18 cellular contexts compared by ENCODE assay signal in genomic region chr6:43248107-43248506, GRCh38. TPM values are rescaled to one million over a fixed set of nuclear protein-coding genes. Genes with fewer than 3 reads are reported as not detected.
A peak's percentile ranks its signal among the peaks of the same experiment; 100 is the strongest.
DNase-seq lines count a peak whose midpoint lies in the region; ATAC-seq and TF ChIP-seq lines count a peak whose summit lies in the region.
"Had no signal": no experiment of that assay in that cellular context is flagged by ENCODE, and none has a peak within 500 bp of the region (broad histone marks: within the 10 kb centered on the region; RNA-seq: fewer than 3 reads in every experiment).

No MANE protein-coding gene starts in this region.

- DNase-seq in activated naive CD4-positive, alpha-beta T cell treated with anti-CD3 and anti-CD28 coated beads, Interleukin-2, amount 50 U/mL, for 16 hours, result no peak
- DNase-seq in activated T-helper 2 cell treated with anti-CD3 and anti-CD28 coated beads, Interferon-gamma antibody, Interleukin-2, Interleukin-4, amounts not matched to agents 10 μg/mL and 5 μg/mL and 100 μg/mL, durations not matched to agents 14 hours and 24 hours and 36 hours (ENCODE audit: low spot score), result no peak
- DNase-seq in stimulated activated naive B cell treated with anti-CD40 and anti-IgM and Interleukin-4, amounts not matched to agents 10 μg/mL and 1 μg/mL and 100 μg/mL, for 72 hours, result no peak
- DNase-seq in NCI-H748 treated with DMSO at 0.1 percent for 48 hours (lab: John Stamatoyannopoulos, UW), result no peak
- DNase-seq in thyroid gland, result no peak
- no peak for DNase-seq in NCI-H146 treated with DMSO at 0.1 percent for 48 hours (lab: John Stamatoyannopoulos, UW; ENCODE audit: unreplicated experiment)
- DNase-seq: cerebellar nuclear complex; DMS79 treated with DMSO at 0.1 percent for 48 hours; esophagus squamous epithelium; GM23248; midbrain; NCI-H1417; SIG-M5; stimulated activated CD4-positive, alpha-beta T cell treated with anti-CD3 and anti-CD28 coated beads, Interleukin-2, amount 100 ng/mL, for 48 hours; stimulated activated naive CD4-positive, alpha-beta T cell treated with Interleukin-2 at 50 U/mL for 16 hours had no signal

- H3K4me1 Mint-ChIP-seq in activated naive CD4-positive, alpha-beta T cell treated with anti-CD3 and anti-CD28 coated beads, Interleukin-2, amount 50 U/mL, for 24 hours, result peaks cover 24% of the 10 kb centered on the region
- H3K4me1 Mint-ChIP-seq in activated T-helper 2 cell treated with anti-CD3 and anti-CD28 coated beads, Interferon-gamma antibody, Interleukin-2, Interleukin-4, amounts not matched to agents 10 μg/mL and 5 μg/mL and 100 μg/mL, durations not matched to agents 14 hours and 24 hours and 36 hours (ENCODE audit: low read depth), result peaks cover 28% of the 10 kb centered on the region
- H3K4me1 Mint-ChIP-seq in stimulated activated naive B cell treated with anti-CD40 and anti-IgM and Interleukin-4, amounts not matched to agents 10 μg/mL and 1 μg/mL and 100 μg/mL, for 72 hours, result peaks cover 17 to 31% of the 10 kb centered on the region in 2 donors

- intact Hi-C loops in activated T-helper 2 cell treated with anti-CD3 and anti-CD28 coated beads, Interferon-gamma antibody, Interleukin-2, Interleukin-4, amounts not matched to agents 10 μg/mL and 5 μg/mL and 100 μg/mL, durations not matched to agents 14 hours and 24 hours and 36 hours (cut with micrococcal nuclease), result no loop called here
- intact Hi-C loops in thyroid gland (cut with DNase I), result no loop called here

- peaks cover 3% of the 10 kb centered on the region for H3K27me3 ChIP-seq in thyroid gland

- no peak for ATAC-seq in stimulated activated naive B cell treated with anti-CD40 and anti-IgM and Interleukin-4, amounts not matched to agents 10 μg/mL and 1 μg/mL and 100 μg/mL, for 72 hours (replicated peaks)

- H3K27me3 Mint-ChIP-seq in activated naive CD4-positive, alpha-beta T cell treated with anti-CD3 and anti-CD28 coated beads, Interleukin-2, amount 50 U/mL, for 24 hours, result peaks cover 9% of the 10 kb centered on the region
- peaks cover 19% of the 10 kb centered on the region for H3K27me3 Mint-ChIP-seq in activated T-helper 2 cell treated with anti-CD3 and anti-CD28 coated beads, Interferon-gamma antibody, Interleukin-2, Interleukin-4, amounts not matched to agents 10 μg/mL and 5 μg/mL and 100 μg/mL, durations not matched to agents 14 hours and 24 hours and 36 hours (ENCODE audit: low read depth)
- peaks cover 20 to 30% of the 10 kb centered on the region in 2 donors for H3K27me3 Mint-ChIP-seq in stimulated activated naive B cell treated with anti-CD40 and anti-IgM and Interleukin-4, amounts not matched to agents 10 μg/mL and 1 μg/mL and 100 μg/mL, for 72 hours

- 62 to 76% methylated on average over 3 of the region's 3 CpGs for WGBS in thyroid gland, 2 donors

- H3K36me3 ChIP-seq in thyroid gland, result no peaks in the 10 kb centered on the region
- H3K36me3 ChIP-seq: esophagus squamous epithelium had no signal

- no peaks in the 10 kb centered on the region for H3K9me3 Mint-ChIP-seq in activated naive CD4-positive, alpha-beta T cell treated with anti-CD3 and anti-CD28 coated beads, Interleukin-2, amount 50 U/mL, for 24 hours
- H3K9me3 Mint-ChIP-seq in activated T-helper 2 cell treated with anti-CD3 and anti-CD28 coated beads, Interferon-gamma antibody, Interleukin-2, Interleukin-4, amounts not matched to agents 10 μg/mL and 5 μg/mL and 100 μg/mL, durations not matched to agents 14 hours and 24 hours and 36 hours, result no peaks in the 10 kb centered on the region
- no peaks in the 10 kb centered on the region for H3K9me3 Mint-ChIP-seq in stimulated activated naive B cell treated with anti-CD40 and anti-IgM and Interleukin-4, amounts not matched to agents 10 μg/mL and 1 μg/mL and 100 μg/mL, for 72 hours

- no peak overlapping the region for H3K27ac ChIP-seq in thyroid gland
- H3K27ac ChIP-seq: GM23248 had no signal

- H3K27ac Mint-ChIP-seq in activated naive CD4-positive, alpha-beta T cell treated with anti-CD3 and anti-CD28 coated beads, Interleukin-2, amount 50 U/mL, for 24 hours, result no peak overlapping the region
- H3K27ac Mint-ChIP-seq in activated T-helper 2 cell treated with anti-CD3 and anti-CD28 coated beads, Interferon-gamma antibody, Interleukin-2, Interleukin-4, amounts not matched to agents 10 μg/mL and 5 μg/mL and 100 μg/mL, durations not matched to agents 14 hours and 24 hours and 36 hours, result no peak overlapping the region
- H3K27ac Mint-ChIP-seq in stimulated activated naive B cell treated with anti-CD40 and anti-IgM and Interleukin-4, amounts not matched to agents 10 μg/mL and 1 μg/mL and 100 μg/mL, for 72 hours, result no peak overlapping the region

- H3K36me3 Mint-ChIP-seq in activated naive CD4-positive, alpha-beta T cell treated with anti-CD3 and anti-CD28 coated beads, Interleukin-2, amount 50 U/mL, for 24 hours, result no peaks in the 10 kb centered on the region
- no peaks in the 10 kb centered on the region for H3K36me3 Mint-ChIP-seq in activated T-helper 2 cell treated with anti-CD3 and anti-CD28 coated beads, Interferon-gamma antibody, Interleukin-2, Interleukin-4, amounts not matched to agents 10 μg/mL and 5 μg/mL and 100 μg/mL, durations not matched to agents 14 hours and 24 hours and 36 hours (ENCODE audit: low read depth)
- no peaks in the 10 kb centered on the region for H3K36me3 Mint-ChIP-seq in stimulated activated naive B cell treated with anti-CD40 and anti-IgM and Interleukin-4, amounts not matched to agents 10 μg/mL and 1 μg/mL and 100 μg/mL, for 72 hours

- H3K4me3 ChIP-seq in iPS-18c (ENCODE audit: insufficient read depth, low read depth, low read length) (peak overlapping the region; percentile 69; the same call in 1 of the 2 replicates), thyroid gland (replicated peaks in 1 of 3) (no peak overlapping the region)

- no peak for TF ChIP-seq POLR2A in thyroid gland (IDR thresholded peaks at IDR 0.05)

- H3K4me1 ChIP-seq in thyroid gland, result peaks cover 0 to 12% of the 10 kb centered on the region in 2 donors

- TF ChIP-seq CTCF in thyroid gland (IDR thresholded peaks at IDR 0.05), result no peak

- H3K9me3 ChIP-seq in iPS-18c (ENCODE audit: control insufficient read depth, insufficient read depth, low read length), result no peaks in the 10 kb centered on the region
- no peaks in the 10 kb centered on the region for H3K9me3 ChIP-seq in thyroid gland
- H3K9me3 ChIP-seq: esophagus squamous epithelium had no signal

- H3K4me3 Mint-ChIP-seq in activated naive CD4-positive, alpha-beta T cell treated with anti-CD3 and anti-CD28 coated beads, Interleukin-2, amount 50 U/mL, for 24 hours, result peak overlapping the region; percentile 88
- H3K4me3 Mint-ChIP-seq in activated T-helper 2 cell treated with anti-CD3 and anti-CD28 coated beads, Interferon-gamma antibody, Interleukin-2, Interleukin-4, amounts not matched to agents 10 μg/mL and 5 μg/mL and 100 μg/mL, durations not matched to agents 14 hours and 24 hours and 36 hours (ENCODE audit: low read depth), result peak overlapping the region; percentile 77
- H3K4me3 Mint-ChIP-seq in stimulated activated naive B cell treated with anti-CD40 and anti-IgM and Interleukin-4, amounts not matched to agents 10 μg/mL and 1 μg/mL and 100 μg/mL, for 72 hours, result peak overlapping the region; percentile 26 to 86

RNA-seq across cellular contexts. Expression of gene TTBK1, which starts 4.8 kb away (rescaled TPM):
- 1.5 TPM in 2 replicates for total RNA-seq in activated T-helper 2 cell treated with anti-CD3 and anti-CD28 coated beads, Interferon-gamma antibody, Interleukin-2, Interleukin-4, amounts not matched to agents 10 μg/mL and 5 μg/mL and 100 μg/mL, durations not matched to agents 14 hours and 24 hours and 36 hours
- total RNA-seq in thyroid gland, result under 1 TPM in 2 of 4 donors, not detected in 2; 0.11 to 0.15 TPM
- total RNA-seq: GM23248 had no signal

RNA-seq across cellular contexts. Expression of gene DNPH1, which starts 18.8 kb away (rescaled TPM):
- total RNA-seq in activated T-helper 2 cell treated with anti-CD3 and anti-CD28 coated beads, Interferon-gamma antibody, Interleukin-2, Interleukin-4, amounts not matched to agents 10 μg/mL and 5 μg/mL and 100 μg/mL, durations not matched to agents 14 hours and 24 hours and 36 hours, result 70.5 and 76.7 TPM in 2 replicates
- 100 to 1,000 TPM in 1 of 4 donors, 10 to 100 TPM in 3; 33.1 to 122 (median 84.1) TPM for total RNA-seq in thyroid gland

RNA-seq across cellular contexts. Expression of gene SLC22A7, which starts 50.0 kb away (rescaled TPM):
- not detected in 2 replicates for total RNA-seq in activated T-helper 2 cell treated with anti-CD3 and anti-CD28 coated beads, Interferon-gamma antibody, Interleukin-2, Interleukin-4, amounts not matched to agents 10 μg/mL and 5 μg/mL and 100 μg/mL, durations not matched to agents 14 hours and 24 hours and 36 hours
- not detected for total RNA-seq in thyroid gland
- total RNA-seq: esophagus squamous epithelium, GM23248, renal cortical epithelial cell had no signal
